ENCODE assay signal across 2 cellular contexts in the genomic region with DNA sequence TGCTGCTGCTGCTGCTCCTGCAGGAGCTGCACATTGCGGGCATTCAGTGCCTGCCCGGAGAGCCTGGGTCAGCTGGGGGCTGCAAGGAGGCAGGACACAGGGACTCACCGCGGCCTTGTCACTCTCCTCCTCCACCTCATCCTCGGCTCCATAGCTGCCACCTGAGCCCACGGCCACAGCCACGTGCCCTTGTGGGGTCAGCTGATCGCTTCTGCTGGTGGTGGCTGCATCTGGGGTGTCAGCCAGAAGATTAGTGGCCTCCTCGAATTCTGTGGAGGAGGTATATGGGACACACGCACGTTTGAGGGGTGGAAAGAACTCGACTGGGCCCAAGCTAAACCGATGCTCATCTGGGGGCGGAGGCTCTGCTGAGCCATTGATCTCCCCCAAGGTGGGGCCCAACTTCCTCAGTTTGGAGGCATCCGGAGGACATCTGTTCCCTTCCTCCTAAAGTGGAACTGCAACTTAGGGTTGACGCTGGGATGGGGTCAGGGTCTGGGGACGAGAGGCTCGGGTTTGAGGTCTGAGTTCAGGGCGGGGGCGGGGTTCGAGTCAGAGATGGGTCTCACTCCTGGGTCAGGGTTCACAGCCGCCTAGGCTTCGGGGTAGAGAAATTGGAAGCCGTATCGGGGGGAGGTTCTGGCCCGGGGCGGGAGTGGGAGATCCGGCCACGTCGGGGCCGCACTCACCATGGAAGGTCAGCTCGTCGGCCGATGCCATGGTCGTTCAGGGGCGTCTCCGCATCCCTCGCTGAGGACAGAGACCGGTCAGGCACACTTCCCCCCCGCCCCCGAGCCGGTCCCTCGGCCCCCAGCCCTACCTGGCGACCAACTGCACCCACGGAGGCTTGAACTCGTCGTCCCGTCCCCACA.
TF ChIP-seq lines count a peak whose summit lies in the region.

No MANE protein-coding gene starts in this region.

TF ChIP-seq in endothelial cell of umbilical vein, 7 proteins besides CTCF, POLR2A, EP300 and RAD21:
- TF ChIP-seq FOS (IDR thresholded peaks at IDR 0.05; ENCODE audit: borderline replicate concordance, insufficient read depth, low read length) (no peak), POLR2AphosphoS5 (IDR thresholded peaks at IDR 0.05; ENCODE audit: insufficient read depth, low read depth, low read length) (no peak), GATA2 (IDR thresholded peaks at IDR 0.05; ENCODE audit: insufficient read depth, insufficient read length, low read depth, low read length) (no peak), JUN (IDR thresholded peaks at IDR 0.05; ENCODE audit: borderline replicate concordance, insufficient read depth, insufficient read length, low read depth) (no peak), EZH2 (IDR thresholded peaks at IDR 0.05; ENCODE audit: borderline replicate concordance, low read depth, low read length, severe bottlenecking) (no peak), MYC (IDR thresholded peaks at IDR 0.05; ENCODE audit: low read depth, low read length) (no peak)
- TF ChIP-seq, protein P1, sequence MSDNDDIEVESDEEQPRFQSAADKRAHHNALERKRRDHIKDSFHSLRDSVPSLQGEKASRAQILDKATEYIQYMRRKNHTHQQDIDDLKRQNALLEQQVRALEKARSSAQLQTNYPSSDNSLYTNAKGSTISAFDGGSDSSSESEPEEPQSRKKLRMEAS (IDR thresholded peaks at IDR 0.05; ENCODE audit: insufficient read depth, insufficient read length), result no peak

TF ChIP-seq in neural cell, 6 proteins besides CTCF, POLR2A, EP300 and RAD21:
- TF ChIP-seq REST (IDR thresholded peaks at IDR 0.05; ENCODE audit: borderline replicate concordance), result no peak
- TF ChIP-seq EZH2 (IDR thresholded peaks at IDR 0.05; ENCODE audit: borderline replicate concordance, insufficient read depth, low read length, poor library complexity, severe bottlenecking), result no peak
